8 cellular contexts compared by ENCODE assay signal in genomic region chr2:15136639-15137038, GRCh38.
"Had no signal": no experiment of that assay in that cellular context is flagged by ENCODE, and none has a peak within 500 bp of the region (broad histone marks: within the 10 kb centered on the region; RNA-seq: fewer than 3 reads in every experiment).

No MANE protein-coding gene starts in this region.

- ATAC-seq: GM12878 had no signal

- H3K4me3 ChIP-seq: GM12878 had no signal

- DNase-seq: GDM1, GF-D8 had no signal

- FAIRE-seq: G401.6, GM12878, GM12891, GM12892, GM18507, GM19239 had no signal
